Comparison of ENCODE assay signal across 1 cellular context in the genomic region with DNA sequence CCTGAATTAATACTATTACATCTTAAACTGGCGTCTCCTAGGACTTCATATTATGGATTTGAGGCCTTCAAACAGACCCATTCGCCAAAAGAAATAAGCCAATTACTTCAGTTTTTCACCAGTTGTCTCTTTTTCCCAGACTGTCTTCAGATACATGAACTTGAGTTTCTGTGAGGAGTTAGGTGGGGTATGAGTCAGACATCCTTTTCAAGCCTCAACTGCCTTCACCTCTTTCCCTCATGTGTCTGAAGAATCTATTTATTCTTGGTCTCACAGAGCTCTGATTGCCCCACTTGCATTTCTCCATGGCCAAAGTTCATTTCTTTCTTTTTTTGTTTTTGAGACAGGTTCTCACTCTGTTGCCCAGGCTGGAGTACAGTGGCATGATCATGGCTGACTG.
TF ChIP-seq lines count a peak whose summit lies in the region.

No MANE protein-coding gene starts in this region.

TF ChIP-seq in HepG2, 621 proteins besides CTCF, POLR2A, EP300 and RAD21:
- no peak for TF ChIP-seq ONECUT2 (CRISPR knock-in tag; IDR thresholded peaks at IDR 0.05)
- no peak for TF ChIP-seq ZNF335 (CRISPR knock-in tag; IDR thresholded peaks at IDR 0.05)
- no peak for TF ChIP-seq ZNF138 (CRISPR knock-in tag; IDR thresholded peaks at IDR 0.05; ENCODE audit: low read depth)
